ENCODE assay signal across 20 cellular contexts in genomic region chr22:23563111-23563510, GRCh38. TPM values are rescaled to one million over a fixed set of nuclear protein-coding genes. Genes with fewer than 3 reads are reported as not detected.
A peak's percentile ranks its signal among the peaks of the same experiment; 100 is the strongest.
DNase-seq lines count a peak whose midpoint lies in the region; ATAC-seq, FAIRE-seq and TF ChIP-seq lines count a peak whose summit lies in the region.
"Had no signal": no experiment of that assay in that cellular context is flagged by ENCODE, and none has a peak within 500 bp of the region (broad histone marks: within the 10 kb centered on the region; RNA-seq: fewer than 3 reads in every experiment).

No MANE protein-coding gene starts in this region.

- TF ChIP-seq CTCF in D721Med (IDR thresholded peaks at IDR 0.05; ENCODE audit: insufficient read depth, missing control alignments) = no peak
- no peak for TF ChIP-seq CTCF in glutamatergic neuron (IDR thresholded peaks at IDR 0.05; ENCODE audit: partially characterized antibody, unreplicated experiment)

- intact Hi-C loops in posterior vena cava (cut with DNase I) = no loop called here

- H3K27ac Mint-ChIP-seq in glutamatergic neuron (ENCODE audit: unreplicated experiment) = no peak overlapping the region
- H3K27ac Mint-ChIP-seq: CD8-positive, alpha-beta T cell had no signal

- H3K27me3 Mint-ChIP-seq in activated T-cell treated with anti-CD3 and anti-CD28 coated beads, Interleukin-2, amount 50 U/mL, for 4 hours (ENCODE audit: low read depth) = peaks cover 35% of the 10 kb centered on the region
- H3K27me3 Mint-ChIP-seq in glutamatergic neuron (ENCODE audit: unreplicated experiment) = peaks cover 23% of the 10 kb centered on the region

- DNase-seq in activated T-cell treated with anti-CD3 and anti-CD28 coated beads, Interleukin-2, amount 50 U/mL, for 1 hour = peak; percentile 6
- DNase-seq in activated T-cell treated with anti-CD3 and anti-CD28 coated beads, Interleukin-2, amount 50 U/mL, for 4 hours = no peak
- peak; percentile 2 for DNase-seq in D721Med (ENCODE audit: insufficient read length, low spot score)
- DNase-seq in left lobe of liver (ENCODE audit: low spot score) = peak; percentile 14
- peak; percentile 28 for DNase-seq in posterior vena cava (ENCODE audit: low spot score)
- no peak for DNase-seq in glutamatergic neuron
- no peak for DNase-seq in DMS53 (lab: John Stamatoyannopoulos, UW)
- DNase-seq: AML-193; Calu3; CD8-positive, alpha-beta T cell; DMS 273 treated with DMSO at 0.1 percent for 48 hours; GM23248; IMR-90 had no signal

- no peak for FAIRE-seq in D721Med (lab: Jason Lieb, UNC)
- FAIRE-seq: A549, GM12891, HTR-8/SVneo, K562 had no signal

- no peak overlapping the region for H3K4me3 Mint-ChIP-seq in activated T-cell treated with anti-CD3 and anti-CD28 coated beads, Interleukin-2, amount 50 U/mL, for 4 hours
- H3K4me3 Mint-ChIP-seq in glutamatergic neuron (ENCODE audit: unreplicated experiment) = no peak overlapping the region
- H3K4me3 Mint-ChIP-seq: CD8-positive, alpha-beta T cell had no signal

- no peaks in the 10 kb centered on the region for H3K9me3 Mint-ChIP-seq in activated T-cell treated with anti-CD3 and anti-CD28 coated beads, Interleukin-2, amount 50 U/mL, for 4 hours
- H3K9me3 Mint-ChIP-seq in glutamatergic neuron (ENCODE audit: unreplicated experiment) = peaks cover 17% of the 10 kb centered on the region
- H3K9me3 Mint-ChIP-seq: CD8-positive, alpha-beta T cell had no signal

- ATAC-seq in activated T-cell treated with anti-CD3 and anti-CD28 coated beads, Interleukin-2, amount 50 U/mL, for 4 hours = no peak
- ATAC-seq in left lobe of liver (no peak), HG03025 (IDR thresholded peaks at IDR 0.05; ENCODE audit: low FRiP score, unreplicated experiment) (no peak)
- ATAC-seq: A549; CD8-positive, alpha-beta T cell; K562 had no signal

- no peaks in the 10 kb centered on the region for H3K36me3 Mint-ChIP-seq in activated T-cell treated with anti-CD3 and anti-CD28 coated beads, Interleukin-2, amount 50 U/mL, for 4 hours (ENCODE audit: insufficient read depth)
- no peaks in the 10 kb centered on the region for H3K36me3 Mint-ChIP-seq in glutamatergic neuron (ENCODE audit: unreplicated experiment)
- H3K36me3 Mint-ChIP-seq: CD8-positive, alpha-beta T cell had no signal

- H3K4me1 Mint-ChIP-seq in activated T-cell treated with anti-CD3 and anti-CD28 coated beads, Interleukin-2, amount 50 U/mL, for 4 hours (ENCODE audit: low read depth) = peaks cover 6% of the 10 kb centered on the region
- H3K4me1 Mint-ChIP-seq in glutamatergic neuron (ENCODE audit: low read depth, unreplicated experiment) = peaks cover 7% of the 10 kb centered on the region

RNA-seq across cellular contexts. Expression of gene IGLL1, which starts 17.0 kb away (rescaled TPM):
- not detected for total RNA-seq in activated T-cell treated with anti-CD3 and anti-CD28 coated beads, Interleukin-2, amount 50 U/mL, for 4 hours
- total RNA-seq in left lobe of liver (not detected), posterior vena cava (not detected), glutamatergic neuron (ENCODE audit: unreplicated experiment) (not detected)
- total RNA-seq: Calu3; CD8-positive, alpha-beta T cell; Daoy; GM23248; H4; IMR-90 had no signal

Comparison
In these comparisons a context has a peak if more than half of its experiments do, and no peak if none do; other contexts are left out.
1. DNase-seq: peak in activated T-cell treated with anti-CD3 and anti-CD28 coated beads, Interleukin-2, amount 50 U/mL, for 1 hour (single experiment), D721Med (single experiment), left lobe of liver (single experiment) and posterior vena cava (single experiment); none in activated T-cell treated with anti-CD3 and anti-CD28 coated beads, Interleukin-2, amount 50 U/mL, for 4 hours (single experiment), glutamatergic neuron (single experiment) and DMS53 (single experiment).